Comparison of ENCODE assay signal across 31 cellular contexts in genomic region chr18:77985486-77985885, GRCh38.
"Had no signal": no experiment of that assay in that cellular context is flagged by ENCODE, and none has a peak within 500 bp of the region (broad histone marks: within the 10 kb centered on the region; RNA-seq: fewer than 3 reads in every experiment).

No MANE protein-coding gene starts in this region.

- H3K9me3 Mint-ChIP-seq: activated CD4-positive, alpha-beta T cell treated with anti-CD3 and anti-CD28 coated beads, Interleukin-2, amount 10 ng/mL, durations not matched to agents 24 days and 14 days; activated T-cell treated with anti-CD3 and anti-CD28 coated beads, Interleukin-2, amount 50 U/mL, for 24 hours had no signal

- H3K9me3 ChIP-seq: ascending aorta, breast epithelium, colonic mucosa, esophagus squamous epithelium, gastroesophageal sphincter had no signal

- H3K4me3 Mint-ChIP-seq: activated CD4-positive, alpha-beta memory T cell treated with anti-CD3 and anti-CD28 coated beads for 36 hours; activated CD4-positive, alpha-beta T cell treated with anti-CD3 and anti-CD28 coated beads for 36 hours; activated CD4-positive, alpha-beta T cell treated with anti-CD3 and anti-CD28 coated beads, Interleukin-2, amount 10 ng/mL, durations not matched to agents 24 days and 14 days; activated CD8-positive, alpha-beta T cell treated with anti-CD3 and anti-CD28 coated beads, Interleukin-2, amount 10 ng/mL, durations not matched to agents 7 days and 5 days; activated naive CD4-positive, alpha-beta T cell treated with anti-CD3 and anti-CD28 coated beads, Interleukin-2, amount 10 ng/mL, durations not matched to agents 7 days and 5 days; activated naive CD8-positive, alpha-beta T cell treated with anti-CD3 and anti-CD28 coated beads, Interleukin-2, amount 10 ng/mL, durations not matched to agents 7 days and 5 days; activated T-cell treated with anti-CD3 and anti-CD28 coated beads, Interleukin-2, amount 50 U/mL, for 24 hours; activated T-cell treated with anti-CD3 and anti-CD28 coated beads, Interleukin-2, amount 50 U/mL, for 72 hours; brain; T-helper 17 cell; T-helper 2 cell treated with Interferon-gamma antibody and Interleukin-4, amounts not matched to agents 5 μg/mL and 100 μg/mL, for 36 hours had no signal

- H3K4me1 ChIP-seq: ascending aorta, breast epithelium, colonic mucosa, esophagus squamous epithelium, gastroesophageal sphincter, heart right ventricle had no signal

- H3K27me3 Mint-ChIP-seq: activated CD4-positive, alpha-beta memory T cell treated with anti-CD3 and anti-CD28 coated beads for 36 hours; activated CD4-positive, alpha-beta T cell treated with anti-CD3 and anti-CD28 coated beads, Interleukin-2, amount 10 ng/mL, durations not matched to agents 24 days and 14 days; activated naive CD4-positive, alpha-beta T cell treated with anti-CD3 and anti-CD28 coated beads, Interleukin-2, amount 10 ng/mL, durations not matched to agents 7 days and 5 days; activated naive CD8-positive, alpha-beta T cell treated with anti-CD3 and anti-CD28 coated beads, Interleukin-2, amount 10 ng/mL, durations not matched to agents 7 days and 5 days; activated T-cell treated with anti-CD3 and anti-CD28 coated beads, Interleukin-2, amount 50 U/mL, for 24 hours; T-helper 17 cell had no signal

- H3K36me3 ChIP-seq: ascending aorta, breast epithelium, cardiac muscle cell, colonic mucosa, esophagus squamous epithelium, gastroesophageal sphincter, heart right ventricle had no signal

- ATAC-seq: activated CD4-positive, alpha-beta T cell treated with anti-CD3 and anti-CD28 coated beads for 36 hours; activated CD8-positive, alpha-beta T cell treated with anti-CD3 and anti-CD28 coated beads, Interleukin-2, amount 10 ng/mL, durations not matched to agents 7 days and 5 days; activated naive CD4-positive, alpha-beta T cell treated with anti-CD3 and anti-CD28 coated beads, Interleukin-2, amount 50 U/mL, for 72 hours; activated T-cell treated with anti-CD3 and anti-CD28 coated beads, Interleukin-2, amount 50 U/mL, for 72 hours; gastroesophageal sphincter; heart right ventricle; T-helper 17 cell had no signal

- H3K27ac Mint-ChIP-seq: activated CD4-positive, alpha-beta memory T cell treated with anti-CD3 and anti-CD28 coated beads for 36 hours; activated CD4-positive, alpha-beta T cell treated with anti-CD3 and anti-CD28 coated beads for 36 hours; activated CD4-positive, alpha-beta T cell treated with anti-CD3 and anti-CD28 coated beads, Interleukin-2, amount 10 ng/mL, durations not matched to agents 24 days and 14 days; activated CD8-positive, alpha-beta T cell treated with anti-CD3 and anti-CD28 coated beads, Interleukin-2, amount 10 ng/mL, durations not matched to agents 7 days and 5 days; activated naive CD4-positive, alpha-beta T cell treated with anti-CD3 and anti-CD28 coated beads, Interleukin-2, amount 10 ng/mL, durations not matched to agents 7 days and 5 days; activated naive CD4-positive, alpha-beta T cell treated with anti-CD3 and anti-CD28 coated beads, Interleukin-2, amount 50 U/mL, for 72 hours; activated naive CD8-positive, alpha-beta T cell treated with anti-CD3 and anti-CD28 coated beads, Interleukin-2, amount 10 ng/mL, durations not matched to agents 7 days and 5 days; activated T-cell treated with anti-CD3 and anti-CD28 coated beads, Interleukin-2, amount 50 U/mL, for 24 hours; activated T-cell treated with anti-CD3 and anti-CD28 coated beads, Interleukin-2, amount 50 U/mL, for 72 hours; T-helper 17 cell; T-helper 2 cell treated with Interferon-gamma antibody and Interleukin-4, amounts not matched to agents 5 μg/mL and 100 μg/mL, for 36 hours had no signal

- DNase-seq: activated CD4-positive, alpha-beta memory T cell treated with anti-CD3 and anti-CD28 coated beads for 36 hours; activated CD4-positive, alpha-beta T cell treated with anti-CD3 and anti-CD28 coated beads for 36 hours; activated CD4-positive, alpha-beta T cell treated with anti-CD3 and anti-CD28 coated beads, Interleukin-2, amount 10 ng/mL, durations not matched to agents 24 days and 14 days; activated CD4-positive, CD25-positive, alpha-beta regulatory T cell; activated CD4-positive, CD25-positive, alpha-beta regulatory T cell treated with anti-CD3 and anti-CD28 coated beads, Interleukin-2, amount 50 U/mL, for 72 hours; activated CD8-positive, alpha-beta memory T cell treated with anti-CD3 and anti-CD28 coated beads, Interleukin-2, amount 50 U/mL, for 48 hours; activated CD8-positive, alpha-beta T cell treated with anti-CD3 and anti-CD28 coated beads, Interleukin-2, amount 10 ng/mL, durations not matched to agents 7 days and 5 days; activated gamma-delta T cell; activated naive CD4-positive, alpha-beta T cell; activated naive CD4-positive, alpha-beta T cell treated with anti-CD3 and anti-CD28 coated beads, Interleukin-2, amount 10 ng/mL, durations not matched to agents 7 days and 5 days; activated naive CD8-positive, alpha-beta T cell treated with anti-CD3 and anti-CD28 coated beads, Interleukin-2, amount 10 ng/mL, durations not matched to agents 7 days and 5 days; activated T-cell treated with anti-CD3 and anti-CD28 coated beads for 4 hours; activated T-cell treated with anti-CD3 and anti-CD28 coated beads, Interleukin-2, amount 50 U/mL, for 24 hours; activated T-cell treated with anti-CD3 and anti-CD28 coated beads, Interleukin-2, amount 50 U/mL, for 72 hours; central memory CD4-positive, alpha-beta T cell; cerebellar nuclear complex; colonic mucosa; effector CD8-positive, alpha-beta T cell; esophagus squamous epithelium; foreskin melanocyte; heart right ventricle; T-helper 17 cell; T1000 had no signal

- H3K27ac ChIP-seq: ascending aorta, breast epithelium, cardiac muscle cell, colonic mucosa, epithelial cell of prostate, esophagus squamous epithelium, gastroesophageal sphincter, heart right ventricle had no signal

- H3K27me3 ChIP-seq: ascending aorta, breast epithelium, cardiac muscle cell, colonic mucosa, esophagus squamous epithelium, gastroesophageal sphincter had no signal

- H3K36me3 Mint-ChIP-seq: activated CD4-positive, alpha-beta memory T cell treated with anti-CD3 and anti-CD28 coated beads for 36 hours; activated naive CD4-positive, alpha-beta T cell treated with anti-CD3 and anti-CD28 coated beads, Interleukin-2, amount 10 ng/mL, durations not matched to agents 7 days and 5 days; activated naive CD4-positive, alpha-beta T cell treated with anti-CD3 and anti-CD28 coated beads, Interleukin-2, amount 50 U/mL, for 72 hours; activated naive CD8-positive, alpha-beta T cell treated with anti-CD3 and anti-CD28 coated beads, Interleukin-2, amount 10 ng/mL, durations not matched to agents 7 days and 5 days; brain had no signal

- H3K4me3 ChIP-seq: ascending aorta, breast epithelium, cardiac muscle cell, colonic mucosa, esophagus squamous epithelium, gastroesophageal sphincter, heart right ventricle had no signal

- H3K4me1 Mint-ChIP-seq: activated CD4-positive, alpha-beta T cell treated with anti-CD3 and anti-CD28 coated beads for 36 hours; activated CD4-positive, alpha-beta T cell treated with anti-CD3 and anti-CD28 coated beads, Interleukin-2, amount 10 ng/mL, durations not matched to agents 24 days and 14 days; activated naive CD4-positive, alpha-beta T cell treated with anti-CD3 and anti-CD28 coated beads, Interleukin-2, amount 10 ng/mL, durations not matched to agents 7 days and 5 days; activated naive CD8-positive, alpha-beta T cell treated with anti-CD3 and anti-CD28 coated beads, Interleukin-2, amount 10 ng/mL, durations not matched to agents 7 days and 5 days; T-helper 17 cell had no signal
